Comparison of ENCODE assay signal across 16 cellular contexts in the genomic region with DNA sequence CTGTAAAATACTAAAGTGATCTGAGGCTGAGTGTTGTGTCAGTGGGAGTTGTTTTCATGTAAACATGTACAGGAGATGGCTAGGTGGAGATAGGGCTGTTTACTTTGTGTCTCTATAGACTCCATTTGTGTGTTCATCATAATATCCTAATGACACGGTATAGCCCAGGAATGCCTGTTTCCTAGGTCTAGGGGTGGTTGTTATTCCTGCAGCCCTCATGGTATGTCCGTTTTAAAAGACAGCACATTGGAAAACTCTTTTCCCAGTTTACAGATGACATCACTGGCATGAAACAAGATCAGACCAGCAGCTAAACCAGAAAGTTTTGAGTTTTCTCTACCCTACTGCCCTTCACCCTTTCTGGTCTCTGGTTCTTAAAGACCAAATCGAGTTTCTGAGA.
A peak's percentile ranks its signal among the peaks of the same experiment; 100 is the strongest.
DNase-seq lines count a peak whose midpoint lies in the region; ATAC-seq and TF ChIP-seq lines count a peak whose summit lies in the region.
"Had no signal": no experiment of that assay in that cellular context is flagged by ENCODE, and none has a peak within 500 bp of the region (broad histone marks: within the 10 kb centered on the region; RNA-seq: fewer than 3 reads in every experiment).

No MANE protein-coding gene starts in this region.

- H3K27me3 Mint-ChIP-seq in endodermal cell (ENCODE audit: insufficient read depth): peaks cover 44% of the 10 kb centered on the region
- peaks cover 22 to 68% (median 38%) of the 10 kb centered on the region in 5 donors for H3K27me3 Mint-ChIP-seq in naive thymus-derived CD8-positive, alpha-beta T cell
- peaks cover 38% of the 10 kb centered on the region for H3K27me3 Mint-ChIP-seq in activated CD8-positive, alpha-beta T cell treated with anti-CD3 and anti-CD28 coated beads, Interleukin-2, amount 10 ng/mL, durations not matched to agents 7 days and 5 days (ENCODE audit: low read depth)

- peak overlapping the region in 1 of 11 experiments; percentile 11; a peak in 1 of 22 replicates for H3K9ac ChIP-seq in BLaER1 treated with 17β-estradiol and CSF1 and Interleukin-3, amounts not matched to agents 10 nM and 100 nM
- H3K9ac ChIP-seq in endodermal cell (ENCODE audit: extremely low read depth, low read length, poor library complexity, severe bottlenecking): no peak overlapping the region

- H3K9me3 Mint-ChIP-seq in endodermal cell: no peaks in the 10 kb centered on the region
- H3K9me3 Mint-ChIP-seq in naive thymus-derived CD8-positive, alpha-beta T cell: no peaks in the 10 kb centered on the region
- no peaks in the 10 kb centered on the region for H3K9me3 Mint-ChIP-seq in activated CD8-positive, alpha-beta T cell treated with anti-CD3 and anti-CD28 coated beads, Interleukin-2, amount 10 ng/mL, durations not matched to agents 7 days and 5 days (ENCODE audit: insufficient read depth)

- no peak overlapping the region for H3K4me3 ChIP-seq in BLaER1 treated with 17β-estradiol and CSF1 and Interleukin-3, amounts not matched to agents 10 nM and 100 nM
- H3K4me3 ChIP-seq in HEK293 (ENCODE audit: low read depth, low read length) (no peak overlapping the region), endodermal cell (ENCODE audit: low read length) (no peak overlapping the region)

- 82 to 89% methylated on average over 3 of the region's 3 CpGs for WGBS in endodermal cell (ENCODE audit: insufficient coverage in 1 of 2, insufficient read length in 1 of 2), 2 experiments

- CTCF ChIA-PET in HEK293 (lab: Yijun Ruan, JAX): interaction anchor here (0.7 kb wide), 1 partner anchor 126 kb away, joined by 3 read pairs; no protein-coding TSS in a partner anchor
- CTCF ChIA-PET in activated CD8-positive, alpha-beta T cell treated with anti-CD3 and anti-CD28 coated beads, Interleukin-2, amount 10 ng/mL, durations not matched to agents 7 days and 5 days (lab: Charles Lee): no interaction called here

- peaks cover 0 to 86% (median 10%) of the 10 kb centered on the region in 11 experiments; a peak in 12 of 22 replicates for H3K27me3 ChIP-seq in BLaER1 treated with 17β-estradiol and CSF1 and Interleukin-3, amounts not matched to agents 10 nM and 100 nM
- H3K27me3 ChIP-seq in endodermal cell (ENCODE audit: control insufficient read depth, insufficient read depth, low read length, poor library complexity, severe bottlenecking): peaks cover 27% of the 10 kb centered on the region

- no peak for TF ChIP-seq CTCF in HEK293 (tag by site-specific recombination; IDR thresholded peaks at IDR 0.05)
- TF ChIP-seq CTCF in endodermal cell (conservative IDR thresholded peaks at IDR 0.05): no peak

- H3K4me1 Mint-ChIP-seq in endodermal cell: peaks cover 27% of the 10 kb centered on the region
- H3K4me1 Mint-ChIP-seq in naive thymus-derived CD8-positive, alpha-beta T cell: peaks cover 4 to 13% (median 9%) of the 10 kb centered on the region in 4 donors
- peaks cover 10% of the 10 kb centered on the region for H3K4me1 Mint-ChIP-seq in activated CD8-positive, alpha-beta T cell treated with anti-CD3 and anti-CD28 coated beads, Interleukin-2, amount 10 ng/mL, durations not matched to agents 7 days and 5 days (ENCODE audit: low read depth)

- no peak overlapping the region for H3K27ac Mint-ChIP-seq in endodermal cell
- no peak overlapping the region for H3K27ac Mint-ChIP-seq in naive thymus-derived CD8-positive, alpha-beta T cell
- H3K27ac Mint-ChIP-seq in activated CD8-positive, alpha-beta T cell treated with anti-CD3 and anti-CD28 coated beads, Interleukin-2, amount 10 ng/mL, durations not matched to agents 7 days and 5 days: no peak overlapping the region

- peaks cover 0 to 71% (median 65%) of the 10 kb centered on the region in 11 experiments; a peak in 18 of 22 replicates for H4K20me1 ChIP-seq in BLaER1 treated with 17β-estradiol and CSF1 and Interleukin-3, amounts not matched to agents 10 nM and 100 nM

- no peaks in the 10 kb centered on the region for H3K36me3 Mint-ChIP-seq in endodermal cell (ENCODE audit: low read depth)
- no peaks in the 10 kb centered on the region for H3K36me3 Mint-ChIP-seq in naive thymus-derived CD8-positive, alpha-beta T cell
- H3K36me3 Mint-ChIP-seq in activated CD8-positive, alpha-beta T cell treated with anti-CD3 and anti-CD28 coated beads, Interleukin-2, amount 10 ng/mL, durations not matched to agents 7 days and 5 days (ENCODE audit: low read depth): no peaks in the 10 kb centered on the region

- H3K9me3 ChIP-seq in BLaER1 treated with 17β-estradiol and CSF1 and Interleukin-3, amounts not matched to agents 10 nM and 100 nM (replicated peaks in 1 of 11): no peaks in the 10 kb centered on the region
- H3K9me3 ChIP-seq in HEK293 (ENCODE audit: control insufficient read depth, insufficient read depth, low read depth, low read length): no peaks in the 10 kb centered on the region
- H3K9me3 ChIP-seq in endodermal cell (ENCODE audit: control insufficient read depth, low read length): no peaks in the 10 kb centered on the region
- H3K9me3 ChIP-seq: BE2C had no signal

- no peak overlapping the region for H3K27ac ChIP-seq in BLaER1 treated with 17β-estradiol and CSF1 and Interleukin-3, amounts not matched to agents 10 nM and 100 nM
- H3K27ac ChIP-seq in HEK293 (ENCODE audit: extremely low read depth, low read depth, low read length): no peak overlapping the region
- H3K27ac ChIP-seq in endodermal cell (ENCODE audit: low read depth, low read length): no peak overlapping the region
- H3K27ac ChIP-seq: RWPE1 had no signal

- peaks cover 24 to 83% (median 57%) of the 10 kb centered on the region in 10 experiments for H3K4me1 ChIP-seq in BLaER1 treated with 17β-estradiol and CSF1 and Interleukin-3, amounts not matched to agents 10 nM and 100 nM
- H3K4me1 ChIP-seq in HEK293 (ENCODE audit: control insufficient read depth, insufficient read depth, low read length): no peaks in the 10 kb centered on the region
- H3K4me1 ChIP-seq in endodermal cell (ENCODE audit: control insufficient read depth, insufficient read depth, low read length): peaks cover 10% of the 10 kb centered on the region
- H3K4me1 ChIP-seq: BE2C had no signal

- DNase-seq in endodermal cell (no peak), amniotic stem cell (lab: John Stamatoyannopoulos, UW) (no peak), putamen (ENCODE audit: low spot score) (no peak)
- DNase-seq in naive thymus-derived CD8-positive, alpha-beta T cell: no peak
- DNase-seq in activated CD8-positive, alpha-beta T cell treated with anti-CD3 and anti-CD28 coated beads, Interleukin-2, amount 10 ng/mL, durations not matched to agents 7 days and 5 days: no peak
- DNase-seq: activated gamma-delta T cell treated with Interleukin-2 at 50 U/mL for 16 hours; BE2C; cerebellar nuclear complex; erythroblast; NCI-H1930; stimulated activated naive CD4-positive, alpha-beta T cell; T-helper 9 cell had no signal

- H3K4me2 ChIP-seq in BLaER1 treated with 17β-estradiol and CSF1 and Interleukin-3, amounts not matched to agents 10 nM and 100 nM: peak overlapping the region in 7 of 11 experiments; percentile 90 to 100 (median 99); a peak in 13 of 22 replicates

- ATAC-seq in naive thymus-derived CD8-positive, alpha-beta T cell: no peak
- ATAC-seq in HG03108 (IDR thresholded peaks at IDR 0.05; ENCODE audit: unreplicated experiment): no peak
- ATAC-seq in activated CD8-positive, alpha-beta T cell treated with anti-CD3 and anti-CD28 coated beads, Interleukin-2, amount 10 ng/mL, durations not matched to agents 7 days and 5 days: no peak

- no peaks in the 10 kb centered on the region for H3K36me3 ChIP-seq in BLaER1 treated with 17β-estradiol and CSF1 and Interleukin-3, amounts not matched to agents 10 nM and 100 nM
- H3K36me3 ChIP-seq in HEK293 (ENCODE audit: control insufficient read depth in 2 of 2, insufficient read depth in 1 of 2, low read length in 2 of 2): no peaks in the 10 kb centered on the region
- no peaks in the 10 kb centered on the region for H3K36me3 ChIP-seq in endodermal cell (ENCODE audit: control insufficient read depth, insufficient read depth, low read length)
- H3K36me3 ChIP-seq: BE2C had no signal

- POLR2A ChIA-PET in HEK293 (lab: Yijun Ruan, JAX): no interaction called here
- POLR2A ChIA-PET in naive thymus-derived CD8-positive, alpha-beta T cell (lab: Charles Lee): no interaction called here
- POLR2A ChIA-PET in activated CD8-positive, alpha-beta T cell treated with anti-CD3 and anti-CD28 coated beads, Interleukin-2, amount 10 ng/mL, durations not matched to agents 7 days and 5 days (lab: Charles Lee): no interaction called here

- H3K4me3 Mint-ChIP-seq in endodermal cell: peak overlapping the region; percentile 54
- peak overlapping the region in 7 of 10 donors; percentile 1 to 66 (median 43) for H3K4me3 Mint-ChIP-seq in naive thymus-derived CD8-positive, alpha-beta T cell
- H3K4me3 Mint-ChIP-seq in activated CD8-positive, alpha-beta T cell treated with anti-CD3 and anti-CD28 coated beads, Interleukin-2, amount 10 ng/mL, durations not matched to agents 7 days and 5 days: no peak overlapping the region

TF ChIP-seq in HEK293, 187 proteins besides CTCF, POLR2A, EP300 and RAD21 (continues in another document):
- TF ChIP-seq ATF2 (tag by site-specific recombination; IDR thresholded peaks at IDR 0.05; ENCODE audit: low read depth): 0 out of 2 replicates have a peak, but pooled peaks have one; percentile 32
- TF ChIP-seq SP7 (tag by site-specific recombination; IDR thresholded peaks at IDR 0.05): peak; percentile 25; the same call in 1 of the 2 replicates
- no peak for TF ChIP-seq HOXC10 (CRISPR knock-in tag; IDR thresholded peaks at IDR 0.05)
- TF ChIP-seq, protein P1, sequence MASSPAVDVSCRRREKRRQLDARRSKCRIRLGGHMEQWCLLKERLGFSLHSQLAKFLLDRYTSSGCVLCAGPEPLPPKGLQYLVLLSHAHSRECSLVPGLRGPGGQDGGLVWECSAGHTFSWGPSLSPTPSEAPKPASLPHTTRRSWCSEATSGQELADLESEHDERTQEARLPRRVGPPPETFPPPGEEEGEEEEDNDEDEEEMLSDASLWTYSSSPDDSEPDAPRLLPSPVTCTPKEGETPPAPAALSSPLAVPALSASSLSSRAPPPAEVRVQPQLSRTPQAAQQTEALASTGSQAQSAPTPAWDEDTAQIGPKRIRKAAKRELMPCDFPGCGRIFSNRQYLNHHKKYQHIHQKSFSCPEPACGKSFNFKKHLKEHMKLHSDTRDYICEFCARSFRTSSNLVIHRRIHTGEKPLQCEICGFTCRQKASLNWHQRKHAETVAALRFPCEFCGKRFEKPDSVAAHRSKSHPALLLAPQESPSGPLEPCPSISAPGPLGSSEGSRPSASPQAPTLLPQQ (tag by site-specific recombination; IDR thresholded peaks at IDR 0.05): 0 out of 2 replicates have a peak, but pooled peaks have one; percentile 35
